ENCODE assay signal across 23 cellular contexts in genomic region chr1:31004231-31004621, GRCh38.
DNase-seq lines count a peak whose midpoint lies in the region; ATAC-seq and TF ChIP-seq lines count a peak whose summit lies in the region.
"Had no signal": no experiment of that assay in that cellular context is flagged by ENCODE, and none has a peak within 500 bp of the region (broad histone marks: within the 10 kb centered on the region; RNA-seq: fewer than 3 reads in every experiment).

No MANE protein-coding gene starts in this region.

- DNase-seq in natural killer cell (no peak), memory B cell (ENCODE audit: low spot score in 2 of 2) (no peak), type B pancreatic cell (ENCODE audit: extremely low spot score, unreplicated experiment) (no peak), NCI-H2107 treated with DMSO at 0.1 percent for 48 hours (lab: John Stamatoyannopoulos, UW; ENCODE audit: unreplicated experiment) (no peak), SJCRH30 (no peak)
- DNase-seq in natural killer cell treated with Interleukin-12 subunit alpha and Interleukin-12 subunit beta and Interleukin-15 and Interleukin-18, amount 100 ng/mL, for 72 hours (ENCODE audit: low spot score), result no peak
- DNase-seq in activated T-helper 2 cell treated with anti-CD3 and anti-CD28 coated beads, Interferon-gamma antibody, Interleukin-2, Interleukin-4, amounts not matched to agents 10 μg/mL and 5 μg/mL and 100 μg/mL, durations not matched to agents 14 hours and 24 hours and 36 hours (ENCODE audit: low spot score), result no peak
- DNase-seq: activated CD4-positive, alpha-beta T cell treated with anti-CD3 and anti-CD28 coated beads, Interleukin-2, amount 50 U/mL, for 4 hours; activated T-cell treated with anti-CD3 and anti-CD28 coated beads, Interleukin-2, amount 50 U/mL, for 1 hour; CD8-positive, alpha-beta memory T cell; cortex of kidney; DND-41; H7; hippocampal formation; midbrain; NCI-H1436; NCI-H2171 treated with DMSO at 0.1 percent for 48 hours; SHP77 treated with DMSO at 0.1 percent for 48 hours; stimulated activated CD4-positive, alpha-beta T cell treated with anti-CD3 and anti-CD28 coated beads, Interleukin-15, amount 100 ng/mL, for 24 hours had no signal

- TF ChIP-seq CTCF in natural killer cell (IDR thresholded peaks at IDR 0.05), result no peak
- no peak for TF ChIP-seq CTCF in type B pancreatic cell (conservative IDR thresholded peaks at IDR 0.05)

- H3K9me3 ChIP-seq in SJCRH30 (replicated peaks), result no peaks in the 10 kb centered on the region
- H3K9me3 ChIP-seq: neutrophil, right atrium auricular region, thoracic aorta had no signal

- H3K4me1 ChIP-seq in SJCRH30, result peaks cover 3% of the 10 kb centered on the region; the same call in 1 of the 2 replicates

- H3K27me3 Mint-ChIP-seq in natural killer cell (ENCODE audit: low read depth in 2 of 2), result no peaks in the 10 kb centered on the region
- no peaks in the 10 kb centered on the region for H3K27me3 Mint-ChIP-seq in natural killer cell treated with Interleukin-12 subunit alpha and Interleukin-12 subunit beta and Interleukin-15 and Interleukin-18, amount 100 ng/mL, for 72 hours
- no peaks in the 10 kb centered on the region for H3K27me3 Mint-ChIP-seq in activated T-helper 2 cell treated with anti-CD3 and anti-CD28 coated beads, Interferon-gamma antibody, Interleukin-2, Interleukin-4, amounts not matched to agents 10 μg/mL and 5 μg/mL and 100 μg/mL, durations not matched to agents 14 hours and 24 hours and 36 hours (ENCODE audit: low read depth)
- H3K27me3 Mint-ChIP-seq in memory B cell, result no peaks in the 10 kb centered on the region
- no peaks in the 10 kb centered on the region for H3K27me3 Mint-ChIP-seq in type B pancreatic cell
- H3K27me3 Mint-ChIP-seq: CD8-positive, alpha-beta memory T cell had no signal

- H3K4me3 ChIP-seq in SJCRH30, result no peak overlapping the region
- H3K4me3 ChIP-seq: right atrium auricular region, thoracic aorta had no signal

- H3K36me3 Mint-ChIP-seq in natural killer cell, result no peaks in the 10 kb centered on the region
- peaks cover 8% of the 10 kb centered on the region for H3K36me3 Mint-ChIP-seq in natural killer cell treated with Interleukin-12 subunit alpha and Interleukin-12 subunit beta and Interleukin-15 and Interleukin-18, amount 100 ng/mL, for 72 hours
- H3K36me3 Mint-ChIP-seq in activated T-helper 2 cell treated with anti-CD3 and anti-CD28 coated beads, Interferon-gamma antibody, Interleukin-2, Interleukin-4, amounts not matched to agents 10 μg/mL and 5 μg/mL and 100 μg/mL, durations not matched to agents 14 hours and 24 hours and 36 hours (ENCODE audit: low read depth), result peaks cover 79% of the 10 kb centered on the region
- peaks cover 18% of the 10 kb centered on the region for H3K36me3 Mint-ChIP-seq in memory B cell
- H3K36me3 Mint-ChIP-seq in type B pancreatic cell, result peaks cover 38% of the 10 kb centered on the region

- ATAC-seq in natural killer cell (no peak), memory B cell (ENCODE audit: low read depth) (no peak), GM21367 (IDR thresholded peaks at IDR 0.05; ENCODE audit: unreplicated experiment) (no peak)
- no peak for ATAC-seq in natural killer cell treated with Interleukin-12 subunit alpha and Interleukin-12 subunit beta and Interleukin-15 and Interleukin-18, amount 100 ng/mL, for 72 hours

- intact Hi-C loops in natural killer cell (cut with micrococcal nuclease), result no loop called here
- intact Hi-C loops in activated T-helper 2 cell treated with anti-CD3 and anti-CD28 coated beads, Interferon-gamma antibody, Interleukin-2, Interleukin-4, amounts not matched to agents 10 μg/mL and 5 μg/mL and 100 μg/mL, durations not matched to agents 14 hours and 24 hours and 36 hours (cut with micrococcal nuclease), result no loop called here

- H3K4me3 Mint-ChIP-seq in natural killer cell, result no peak overlapping the region
- no peak overlapping the region for H3K4me3 Mint-ChIP-seq in natural killer cell treated with Interleukin-12 subunit alpha and Interleukin-12 subunit beta and Interleukin-15 and Interleukin-18, amount 100 ng/mL, for 72 hours
- no peak overlapping the region for H3K4me3 Mint-ChIP-seq in activated T-helper 2 cell treated with anti-CD3 and anti-CD28 coated beads, Interferon-gamma antibody, Interleukin-2, Interleukin-4, amounts not matched to agents 10 μg/mL and 5 μg/mL and 100 μg/mL, durations not matched to agents 14 hours and 24 hours and 36 hours (ENCODE audit: low read depth)
- H3K4me3 Mint-ChIP-seq in memory B cell, result no peak overlapping the region
- peak overlapping the region; percentile 48 for H3K4me3 Mint-ChIP-seq in type B pancreatic cell
- H3K4me3 Mint-ChIP-seq: CD8-positive, alpha-beta memory T cell had no signal

- H3K36me3 ChIP-seq in SJCRH30, result peaks cover 68% of the 10 kb centered on the region
- H3K36me3 ChIP-seq: right atrium auricular region, thoracic aorta had no signal

- H3K27ac Mint-ChIP-seq in natural killer cell (peak overlapping the region; percentile 10 to 44), memory B cell (peak overlapping the region; percentile 20), type B pancreatic cell (peak overlapping the region; percentile 67)
- peak overlapping the region in 1 of 2 donors; percentile 41 for H3K27ac Mint-ChIP-seq in natural killer cell treated with Interleukin-12 subunit alpha and Interleukin-12 subunit beta and Interleukin-15 and Interleukin-18, amount 100 ng/mL, for 72 hours
- peak overlapping the region; percentile 54 for H3K27ac Mint-ChIP-seq in activated T-helper 2 cell treated with anti-CD3 and anti-CD28 coated beads, Interferon-gamma antibody, Interleukin-2, Interleukin-4, amounts not matched to agents 10 μg/mL and 5 μg/mL and 100 μg/mL, durations not matched to agents 14 hours and 24 hours and 36 hours

- H3K4me1 Mint-ChIP-seq in natural killer cell (peaks cover 45 to 53% of the 10 kb centered on the region in 2 donors), memory B cell (peaks cover 25% of the 10 kb centered on the region), type B pancreatic cell (ENCODE audit: unreplicated experiment) (peaks cover 46% of the 10 kb centered on the region)
- H3K4me1 Mint-ChIP-seq in natural killer cell treated with Interleukin-12 subunit alpha and Interleukin-12 subunit beta and Interleukin-15 and Interleukin-18, amount 100 ng/mL, for 72 hours (ENCODE audit: low read depth in 2 of 2), result peaks cover 24 to 29% of the 10 kb centered on the region in 2 donors
- H3K4me1 Mint-ChIP-seq in activated T-helper 2 cell treated with anti-CD3 and anti-CD28 coated beads, Interferon-gamma antibody, Interleukin-2, Interleukin-4, amounts not matched to agents 10 μg/mL and 5 μg/mL and 100 μg/mL, durations not matched to agents 14 hours and 24 hours and 36 hours (ENCODE audit: low read depth), result peaks cover 56% of the 10 kb centered on the region

- H3K27ac ChIP-seq in SJCRH30, result no peak overlapping the region
- H3K27ac ChIP-seq: neutrophil, right atrium auricular region, thoracic aorta had no signal

- H3K9me3 Mint-ChIP-seq in natural killer cell, result no peaks in the 10 kb centered on the region
- H3K9me3 Mint-ChIP-seq in natural killer cell treated with Interleukin-12 subunit alpha and Interleukin-12 subunit beta and Interleukin-15 and Interleukin-18, amount 100 ng/mL, for 72 hours, result no peaks in the 10 kb centered on the region
- H3K9me3 Mint-ChIP-seq in activated T-helper 2 cell treated with anti-CD3 and anti-CD28 coated beads, Interferon-gamma antibody, Interleukin-2, Interleukin-4, amounts not matched to agents 10 μg/mL and 5 μg/mL and 100 μg/mL, durations not matched to agents 14 hours and 24 hours and 36 hours, result peaks cover 6% of the 10 kb centered on the region
- no peaks in the 10 kb centered on the region for H3K9me3 Mint-ChIP-seq in memory B cell
- no peaks in the 10 kb centered on the region for H3K9me3 Mint-ChIP-seq in type B pancreatic cell
- H3K9me3 Mint-ChIP-seq: CD8-positive, alpha-beta memory T cell had no signal

- H3K27me3 ChIP-seq in SJCRH30, result no peaks in the 10 kb centered on the region
- H3K27me3 ChIP-seq: neutrophil, right atrium auricular region had no signal
